In the genomic region with DNA sequence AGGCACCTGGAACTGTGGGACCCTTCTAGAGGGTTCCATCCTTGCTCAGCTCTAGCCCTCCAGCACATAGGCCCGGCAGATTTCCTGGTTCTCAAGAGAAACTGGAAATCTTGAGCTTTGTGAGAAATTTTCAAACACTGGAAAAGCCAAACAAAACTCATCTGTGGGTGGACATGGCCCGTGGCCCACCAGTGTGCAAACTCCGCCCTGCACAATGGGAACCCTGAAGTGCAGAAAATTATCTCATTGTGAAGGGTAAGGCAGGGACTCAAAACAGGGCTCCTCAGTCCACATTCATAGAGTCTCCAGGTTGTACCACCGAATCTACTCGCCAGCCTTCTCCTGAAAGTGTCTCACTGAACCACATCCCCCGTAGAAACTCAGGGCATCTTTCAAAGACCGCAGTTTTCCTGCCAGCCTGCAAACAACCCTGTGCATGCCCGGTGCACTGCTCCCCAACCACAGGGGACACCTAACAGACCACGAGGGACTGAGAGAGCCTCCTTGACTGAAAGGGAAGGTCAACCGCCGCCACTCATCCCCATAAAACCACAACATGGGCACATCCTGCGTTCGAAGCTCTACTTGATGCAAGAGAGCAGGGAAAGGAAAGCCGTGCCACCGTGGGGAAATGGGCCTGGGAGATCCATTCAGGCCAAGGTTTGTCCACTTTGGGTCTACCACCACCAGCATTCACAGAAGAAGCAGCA, we compare ENCODE assay signal across 23 cellular contexts. TPM values are rescaled to one million over a fixed set of nuclear protein-coding genes. Genes with fewer than 3 reads are reported as not detected.
DNase-seq lines count a peak whose midpoint lies in the region; ATAC-seq and TF ChIP-seq lines count a peak whose summit lies in the region.
"Had no signal": no experiment of that assay in that cellular context is flagged by ENCODE, and none has a peak within 500 bp of the region (broad histone marks: within the 10 kb centered on the region; RNA-seq: fewer than 3 reads in every experiment).

No MANE protein-coding gene starts in this region.

- H3K36me3 ChIP-seq in GM23338 (ENCODE audit: insufficient read depth) (no peaks in the 10 kb centered on the region), right atrium auricular region (no peaks in the 10 kb centered on the region), Caco-2 (ENCODE audit: control insufficient read depth, insufficient read depth, low read length) (no peaks in the 10 kb centered on the region)
- H3K36me3 ChIP-seq: prostate gland had no signal

- H2AFZ ChIP-seq in GM23338: peak overlapping the region; percentile 78

- H3K4me1 Mint-ChIP-seq in GM23338: peaks cover 15% of the 10 kb centered on the region
- H3K4me1 Mint-ChIP-seq in Caco-2 (ENCODE audit: low read depth, unreplicated experiment): no peaks in the 10 kb centered on the region
- H3K4me1 Mint-ChIP-seq: activated T-helper 17 cell treated with anti-CD3 and anti-CD28 coated beads, Interleukin-2, amount 50 U/mL, for 72 hours; CD4-positive, alpha-beta memory T cell; naive thymus-derived CD4-positive, alpha-beta T cell had no signal

- H3K4me3 Mint-ChIP-seq in GM23338 (peak overlapping the region; percentile 72), Caco-2 (ENCODE audit: unreplicated experiment) (no peak overlapping the region)
- H3K4me3 Mint-ChIP-seq: activated T-helper 17 cell treated with anti-CD3 and anti-CD28 coated beads, Interleukin-2, amount 50 U/mL, for 72 hours; CD4-positive, alpha-beta memory T cell; naive thymus-derived CD4-positive, alpha-beta T cell had no signal

- peaks cover 23% of the 10 kb centered on the region for H3K27me3 Mint-ChIP-seq in GM23338 (ENCODE audit: insufficient read depth, low read depth, poor library complexity)
- no peaks in the 10 kb centered on the region for H3K27me3 Mint-ChIP-seq in Caco-2 (ENCODE audit: insufficient read depth, unreplicated experiment)

- H3F3A ChIP-seq in GM23338 (replicated peaks; ENCODE audit: low read depth): no peaks in the 10 kb centered on the region

- H3K9me3 ChIP-seq in right atrium auricular region (no peaks in the 10 kb centered on the region), Caco-2 (no peaks in the 10 kb centered on the region)
- H3K9me3 ChIP-seq: prostate gland had no signal

- H3K79me2 ChIP-seq in GM23338 (replicated peaks; ENCODE audit: insufficient read depth): no peaks in the 10 kb centered on the region

- POLR2A ChIA-PET in Caco-2 (lab: Charles Lee): no interaction called here

- H3K4me1 ChIP-seq in GM23338 (ENCODE audit: insufficient read depth): peaks cover 9% of the 10 kb centered on the region; the same call in 1 of the 2 replicates
- peaks cover 0 to 8% of the 10 kb centered on the region in 2 donors for H3K4me1 ChIP-seq in right atrium auricular region
- H3K4me1 ChIP-seq in Caco-2: no peaks in the 10 kb centered on the region
- H3K4me1 ChIP-seq: foreskin keratinocyte, prostate gland had no signal

- H3K4me3 ChIP-seq in GM23338 (peak overlapping the region; percentile 50), coronary artery (no peak overlapping the region), right atrium auricular region (no peak overlapping the region), Caco-2 (ENCODE audit: low read depth, low read length) (no peak overlapping the region)
- H3K4me3 ChIP-seq: prostate gland had no signal

- TF ChIP-seq CTCF in GM23338 (conservative IDR thresholded peaks at IDR 0.05; ENCODE audit: low read depth in 2 of 2) (no peak), coronary artery (IDR thresholded peaks at IDR 0.05) (no peak), right atrium auricular region (IDR thresholded peaks at IDR 0.05) (no peak), Caco-2 (IDR thresholded peaks at IDR 0.05; ENCODE audit: insufficient read depth in 1 of 2, low read depth in 1 of 2, low read length in 1 of 2, severe bottlenecking in 1 of 2, unreplicated experiment in 1 of 2) (no peak)

- H3K9me2 ChIP-seq in GM23338 (ENCODE audit: insufficient read depth): no peaks in the 10 kb centered on the region

- H3K27ac ChIP-seq in GM23338 (ENCODE audit: low read depth) (no peak overlapping the region), coronary artery (peak overlapping the region; percentile 38 to 50), right atrium auricular region (peak overlapping the region; percentile 49 to 67)
- H3K27ac ChIP-seq: foreskin keratinocyte, prostate gland had no signal

- no peaks in the 10 kb centered on the region; the same call in 2 of the 3 replicates for H3K36me3 Mint-ChIP-seq in GM23338 (ENCODE audit: low read depth)
- no peaks in the 10 kb centered on the region for H3K36me3 Mint-ChIP-seq in Caco-2 (ENCODE audit: insufficient read depth, unreplicated experiment)
- H3K36me3 Mint-ChIP-seq: CD4-positive, alpha-beta memory T cell; naive thymus-derived CD4-positive, alpha-beta T cell had no signal

- BruUV-seq in Caco-2 (replicated peaks; lab: Mats Ljungman, UMichigan): no TSS peak

- no peaks in the 10 kb centered on the region for H4K20me1 ChIP-seq in GM23338 (replicated peaks; ENCODE audit: insufficient read depth)

- CTCF ChIA-PET in Caco-2 (lab: Charles Lee): no interaction called here

- H3K27me3 ChIP-seq in GM23338 (ENCODE audit: insufficient read depth) (peaks cover 11% of the 10 kb centered on the region), right atrium auricular region (no peaks in the 10 kb centered on the region), Caco-2 (replicated peaks; ENCODE audit: control insufficient read depth, insufficient read depth, low read length) (no peaks in the 10 kb centered on the region)
- H3K27me3 ChIP-seq: foreskin keratinocyte had no signal

- H3K27ac Mint-ChIP-seq in GM23338 (no peak overlapping the region), Caco-2 (ENCODE audit: unreplicated experiment) (no peak overlapping the region)
- H3K27ac Mint-ChIP-seq: activated T-helper 17 cell treated with anti-CD3 and anti-CD28 coated beads, Interleukin-2, amount 50 U/mL, for 72 hours; CD4-positive, alpha-beta memory T cell; naive thymus-derived CD4-positive, alpha-beta T cell had no signal

- peak overlapping the region; percentile 80 for H3K4me2 ChIP-seq in GM23338

- intact Hi-C loops in sciatic nerve (cut with DNase I) (no loop called here), Caco-2 (cut with micrococcal nuclease; ENCODE audit: unreplicated experiment) (no loop called here)

- H3K9me3 Mint-ChIP-seq in GM23338 (peaks cover 3% of the 10 kb centered on the region; the same call in 1 of the 3 replicates), Caco-2 (ENCODE audit: unreplicated experiment) (no peaks in the 10 kb centered on the region)
- H3K9me3 Mint-ChIP-seq: activated T-helper 17 cell treated with anti-CD3 and anti-CD28 coated beads, Interleukin-2, amount 50 U/mL, for 72 hours; CD4-positive, alpha-beta memory T cell; naive thymus-derived CD4-positive, alpha-beta T cell had no signal

- DNase-seq in GM23338 (ENCODE audit: low spot score) (no peak), coronary artery (ENCODE audit: low spot score) (no peak), right atrium auricular region (ENCODE audit: low spot score) (no peak), sciatic nerve (ENCODE audit: low spot score) (peak; percentile 55), Caco-2 (no peak), NCI-H1092 treated with DMSO at 0.1 percent for 48 hours (lab: John Stamatoyannopoulos, UW) (no peak)
- DNase-seq: ACHN; amniotic stem cell; CD4-positive, alpha-beta memory T cell; DND-41; foreskin keratinocyte; HCEC 1CT; naive thymus-derived CD4-positive, alpha-beta T cell; NCI-H1694; SIG-M5; stimulated activated CD4-positive, alpha-beta T cell treated with anti-CD3 and anti-CD28 coated beads, Interleukin-15, amount 100 ng/mL, for 24 hours; stimulated activated naive CD4-positive, alpha-beta T cell; T-helper 2 cell had no signal

- ATAC-seq in GM23338 (no peak), sciatic nerve (no peak), GM21825 (IDR thresholded peaks at IDR 0.05; ENCODE audit: unreplicated experiment) (no peak), GM21786 (IDR thresholded peaks at IDR 0.05; ENCODE audit: unreplicated experiment) (no peak)
- ATAC-seq: activated CD4-positive, CD25-positive, alpha-beta regulatory T cell treated with anti-CD3 and anti-CD28 coated beads, Interleukin-2, amount 50 U/mL, for 24 hours; activated T-helper 17 cell treated with anti-CD3 and anti-CD28 coated beads, Interleukin-2, amount 50 U/mL, for 72 hours; foreskin keratinocyte; naive thymus-derived CD4-positive, alpha-beta T cell had no signal

TF ChIP-seq in GM23338, 12 proteins besides CTCF, POLR2A, EP300 and RAD21 (continues in another document):
- TF ChIP-seq CREB1 (CRISPR knock-in tag; IDR thresholded peaks at IDR 0.05; ENCODE audit: low read depth) (no peak), ZNF331 (CRISPR knock-in tag; IDR thresholded peaks at IDR 0.05; ENCODE audit: low read depth) (no peak), STAT1 (IDR thresholded peaks at IDR 0.05; ENCODE audit: unreplicated experiment) (no peak), POLR2AphosphoS5 (IDR thresholded peaks at IDR 0.05; ENCODE audit: low read depth) (no peak), EZH2phosphoT487 (IDR thresholded peaks at IDR 0.05; ENCODE audit: unreplicated experiment) (no peak), NANOG (IDR thresholded peaks at IDR 0.05; ENCODE audit: borderline replicate concordance) (no peak)
- TF ChIP-seq, protein P1, sequence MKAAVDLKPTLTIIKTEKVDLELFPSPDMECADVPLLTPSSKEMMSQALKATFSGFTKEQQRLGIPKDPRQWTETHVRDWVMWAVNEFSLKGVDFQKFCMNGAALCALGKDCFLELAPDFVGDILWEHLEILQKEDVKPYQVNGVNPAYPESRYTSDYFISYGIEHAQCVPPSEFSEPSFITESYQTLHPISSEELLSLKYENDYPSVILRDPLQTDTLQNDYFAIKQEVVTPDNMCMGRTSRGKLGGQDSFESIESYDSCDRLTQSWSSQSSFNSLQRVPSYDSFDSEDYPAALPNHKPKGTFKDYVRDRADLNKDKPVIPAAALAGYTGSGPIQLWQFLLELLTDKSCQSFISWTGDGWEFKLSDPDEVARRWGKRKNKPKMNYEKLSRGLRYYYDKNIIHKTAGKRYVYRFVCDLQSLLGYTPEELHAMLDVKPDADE (IDR thresholded peaks at IDR 0.05): no peak

RNA-seq across cellular contexts. Expression of a gene that starts 18.1 kb away (rescaled TPM):
- total RNA-seq in GM23338 (2014; rRNA removed; shearing (Covaris generic)): 6.4 and 8.1 TPM in 2 replicates
- polyA plus RNA-seq in GM23338 (2016; fragmentation: Nextera tagmentation; extraction: Ambion mirVana): 1.6 and 2.1 TPM in 2 replicates
- total RNA-seq in right atrium auricular region (10 to 100 TPM; 13.6 to 13.7 TPM), sciatic nerve (25.3 TPM), Caco-2 (2022) (0.05 and 0.23 TPM in 2 replicates)
- total RNA-seq: activated T-helper 17 cell treated with anti-CD3 and anti-CD28 coated beads, Interleukin-2, amount 50 U/mL, for 72 hours; CD4-positive, alpha-beta memory T cell; foreskin keratinocyte; naive thymus-derived CD4-positive, alpha-beta T cell had no signal
- polyA plus RNA-seq: foreskin keratinocyte; naive thymus-derived CD4-positive, alpha-beta T cell had no signal
